8 cellular contexts compared by ENCODE assay signal in genomic region chr19:57362419-57362818, GRCh38. TPM values are rescaled to one million over a fixed set of nuclear protein-coding genes. Genes with fewer than 3 reads are reported as not detected.
DNase-seq lines count a peak whose midpoint lies in the region; ATAC-seq, FAIRE-seq and TF ChIP-seq lines count a peak whose summit lies in the region.

No MANE protein-coding gene starts in this region.

- no peak for DNase-seq in T-helper 2 cell treated with Interferon-gamma antibody and Interleukin-4, amounts not matched to agents 5 μg/mL and 100 μg/mL, for 36 hours (ENCODE audit: low spot score)
- DNase-seq in T-helper 2 cell: no peak
- no peak for DNase-seq in adrenal gland
- DNase-seq in kidney: no peak
- no peak for DNase-seq in testis
- DNase-seq in small intestine: no peak
- DNase-seq in stimulated activated naive CD4-positive, alpha-beta T cell (lab: John Stamatoyannopoulos, UW): no peak

- H3K36me3 Mint-ChIP-seq in T-helper 2 cell treated with Interferon-gamma antibody and Interleukin-4, amounts not matched to agents 5 μg/mL and 100 μg/mL, for 36 hours (ENCODE audit: low read depth): peaks cover 38% of the 10 kb centered on the region

- peak overlapping the region; percentile 62 to 99 (median 84) for H3K27ac ChIP-seq in adrenal gland
- peak overlapping the region in 1 of 2 donors; percentile 83 for H3K27ac ChIP-seq in kidney (ENCODE audit: low read depth in 2 of 2, low read length in 2 of 2)
- peak overlapping the region; percentile 73 to 96 for H3K27ac ChIP-seq in testis
- peak overlapping the region in 1 of 2 donors; percentile 94 for H3K27ac ChIP-seq in small intestine (ENCODE audit: low read depth in 1 of 2, low read length in 1 of 2)

- peaks cover 42% of the 10 kb centered on the region for H3K9me3 Mint-ChIP-seq in T-helper 2 cell treated with Interferon-gamma antibody and Interleukin-4, amounts not matched to agents 5 μg/mL and 100 μg/mL, for 36 hours

- no peak for ATAC-seq in HG03025 (IDR thresholded peaks at IDR 0.05; ENCODE audit: low FRiP score, unreplicated experiment)

- no peaks in the 10 kb centered on the region for H3K9me3 ChIP-seq in adrenal gland (replicated peaks in 1 of 3)
- peaks cover 0 to 10% of the 10 kb centered on the region in 2 donors for H3K9me3 ChIP-seq in kidney (ENCODE audit: control insufficient read depth in 1 of 2, low read length in 2 of 2)
- H3K9me3 ChIP-seq in testis: no peaks in the 10 kb centered on the region
- peaks cover 2% of the 10 kb centered on the region for H3K9me3 ChIP-seq in small intestine (ENCODE audit: control insufficient read depth, low read depth)

- peaks cover 3% of the 10 kb centered on the region for H3K27me3 Mint-ChIP-seq in T-helper 2 cell treated with Interferon-gamma antibody and Interleukin-4, amounts not matched to agents 5 μg/mL and 100 μg/mL, for 36 hours (ENCODE audit: low read depth)

- intact Hi-C loops in adrenal gland (cut with DNase I): no loop called here
- intact Hi-C loops in kidney (cut with DNase I): no loop called here
- intact Hi-C loops in testis (cut with DNase I; ENCODE audit: low total_unique reads): no loop called here

- H3K4me1 ChIP-seq in adrenal gland (replicated peaks in 1 of 2) (peaks cover 23 to 35% of the 10 kb centered on the region in 2 donors), kidney (ENCODE audit: control insufficient read depth in 1 of 2, insufficient read depth in 1 of 2, low read depth in 1 of 2, low read length in 2 of 2) (peaks cover 2 to 6% of the 10 kb centered on the region in 2 donors), testis (peaks cover 13% of the 10 kb centered on the region), small intestine (ENCODE audit: control insufficient read depth in 2 of 2, insufficient read depth in 1 of 2, low read depth in 1 of 2, low read length in 1 of 2) (peaks cover 4 to 8% of the 10 kb centered on the region in 2 donors)

- H3K9ac ChIP-seq in kidney (ENCODE audit: low read length in 2 of 2): peak overlapping the region in 1 of 2 donors; percentile 60

- H3K27me3 ChIP-seq in adrenal gland (no peaks in the 10 kb centered on the region), testis (no peaks in the 10 kb centered on the region), small intestine (ENCODE audit: control insufficient read depth in 2 of 2, insufficient read depth in 2 of 2, low read length in 2 of 2) (no peaks in the 10 kb centered on the region)

- H3K4me3 ChIP-seq in adrenal gland (peak overlapping the region in 1 of 4 donors; percentile 68), kidney (ENCODE audit: low read length in 2 of 2) (peak overlapping the region; percentile 72 to 91), testis (peak overlapping the region in 1 of 2 donors; percentile 98), small intestine (ENCODE audit: low read depth in 1 of 2, low read length in 2 of 2) (peak overlapping the region in 1 of 2 donors; percentile 82)

- no peak for TF ChIP-seq POLR2A in adrenal gland (IDR thresholded peaks at IDR 0.05)
- no peak for TF ChIP-seq POLR2A in testis (IDR thresholded peaks at IDR 0.05)

- 53 to 76% (median 73%) methylated on average over 2 of the region's 2 CpGs for WGBS in adrenal gland, 4 donors
- WGBS in testis, 2 donors: 38 to 46% methylated on average over 2 of the region's 2 CpGs
- WGBS in small intestine, 3 donors: 68 to 74% (median 69%) methylated on average over 2 of the region's 2 CpGs

- TF ChIP-seq CTCF in adrenal gland (IDR thresholded peaks at IDR 0.05) (no peak), kidney (IDR thresholded peaks at IDR 0.05; ENCODE audit: borderline replicate concordance, extremely low read depth, insufficient read depth) (no peak), testis (IDR thresholded peaks at IDR 0.05) (no peak)

- H3K27ac Mint-ChIP-seq in T-helper 2 cell treated with Interferon-gamma antibody and Interleukin-4, amounts not matched to agents 5 μg/mL and 100 μg/mL, for 36 hours: no peak overlapping the region

- H3K4me3 Mint-ChIP-seq in T-helper 2 cell treated with Interferon-gamma antibody and Interleukin-4, amounts not matched to agents 5 μg/mL and 100 μg/mL, for 36 hours: peak overlapping the region; percentile 94

- FAIRE-seq in kidney (lab: Jason Lieb, UNC) (no peak), small intestine (lab: Jason Lieb, UNC) (no peak)

- peaks cover 0 to 6% of the 10 kb centered on the region in 2 donors for H3K36me3 ChIP-seq in adrenal gland (replicated peaks in 1 of 2)
- peaks cover 3 to 8% of the 10 kb centered on the region in 2 donors for H3K36me3 ChIP-seq in kidney (ENCODE audit: control insufficient read depth in 1 of 2, insufficient read depth in 2 of 2, low read length in 2 of 2)
- H3K36me3 ChIP-seq in testis (ENCODE audit: low read depth, missing control alignments): no peaks in the 10 kb centered on the region
- H3K36me3 ChIP-seq in small intestine (ENCODE audit: control insufficient read depth in 2 of 2, insufficient read depth in 2 of 2, low read length in 2 of 2): peaks cover 0 to 2% of the 10 kb centered on the region in 2 donors

- H3K4me1 Mint-ChIP-seq in T-helper 2 cell treated with Interferon-gamma antibody and Interleukin-4, amounts not matched to agents 5 μg/mL and 100 μg/mL, for 36 hours (ENCODE audit: low read depth): peaks cover 10% of the 10 kb centered on the region

RNA-seq across cellular contexts. Expression of gene TRAPPC2B, which starts 0.9 kb away (rescaled TPM):
- total RNA-seq in adrenal gland (10 to 100 TPM; 12.6 to 41.4 (median 20.0) TPM), kidney (9.4 TPM), testis (10 to 100 TPM; 30.2 to 31.2 TPM)
- polyA plus RNA-seq in adrenal gland (10 to 100 TPM; 24.9 to 72.8 (median 40.5) TPM), kidney (ENCODE audit: insufficient read depth, low read depth, low replicate concordance) (22.0 TPM), testis (ENCODE audit: insufficient read depth, low read depth, low replicate concordance) (24.0 TPM), small intestine (10 to 100 TPM in 2 of 3 donors, 1 to 10 TPM in 1; 9.2 to 14.1 (median 14.1) TPM)

RNA-seq across cellular contexts. Expression of gene ZNF547, which starts 0.9 kb away (rescaled TPM):
- total RNA-seq in adrenal gland (1 to 10 TPM; 1.1 to 9.8 (median 4.5) TPM), kidney (4.1 TPM), testis (10 to 100 TPM in 1 of 2 donors, 1 to 10 TPM in 1; 7.8 to 11.8 TPM)
- polyA plus RNA-seq in adrenal gland (10 to 100 TPM in 1 of 3 donors, 1 to 10 TPM in 2; 2.1 to 10.9 (median 5.3) TPM), kidney (ENCODE audit: insufficient read depth, low read depth, low replicate concordance) (1.3 TPM), testis (ENCODE audit: insufficient read depth, low read depth, low replicate concordance) (4.7 TPM), small intestine (1 to 10 TPM in 1 of 3 donors, under 1 TPM in 2; 0.27 to 1.3 (median 0.45) TPM)

RNA-seq across cellular contexts. Expression of gene ZNF304, which starts 11.3 kb away (rescaled TPM):
- total RNA-seq in adrenal gland: 10 to 100 TPM in 6 of 8 donors, 1 to 10 TPM in 2; 8.1 to 14.3 (median 12.3) TPM
- polyA plus RNA-seq in adrenal gland: 1 to 10 TPM; 4.0 to 8.3 (median 5.2) TPM
- 13.8 TPM for total RNA-seq in kidney
- 3.3 TPM for polyA plus RNA-seq in kidney (ENCODE audit: insufficient read depth, low read depth, low replicate concordance)
- total RNA-seq in testis: 10 to 100 TPM; 10.8 to 11.4 TPM
- polyA plus RNA-seq in testis (ENCODE audit: insufficient read depth, low read depth, low replicate concordance): 9.5 TPM
- 1 to 10 TPM in 2 of 3 donors, under 1 TPM in 1; 0.89 to 2.8 (median 1.1) TPM for polyA plus RNA-seq in small intestine

RNA-seq across cellular contexts. Expression of gene ZNF548, which starts 27.2 kb away (rescaled TPM):
- total RNA-seq in adrenal gland (10 to 100 TPM in 7 of 8 donors, 1 to 10 TPM in 1; 8.5 to 21.2 (median 16.6) TPM), kidney (26.1 TPM), testis (10 to 100 TPM; 35.4 to 39.3 TPM)
- polyA plus RNA-seq in adrenal gland (10 to 100 TPM in 1 of 3 donors, 1 to 10 TPM in 2; 4.6 to 10.0 (median 8.1) TPM), kidney (ENCODE audit: insufficient read depth, low read depth, low replicate concordance) (4.7 TPM), testis (ENCODE audit: insufficient read depth, low read depth, low replicate concordance) (14.6 TPM), small intestine (1 to 10 TPM; 2.2 to 5.4 (median 3.1) TPM)

RNA-seq across cellular contexts. Expression of gene ZNF543, which starts 42.1 kb away (rescaled TPM):
- 10 to 100 TPM in 4 of 8 donors, 1 to 10 TPM in 4; 7.2 to 17.8 (median 9.5) TPM for total RNA-seq in adrenal gland
- polyA plus RNA-seq in adrenal gland: 1 to 10 TPM; 1.1 to 2.4 (median 1.9) TPM
- total RNA-seq in kidney: 10.2 TPM
- 1.3 TPM for polyA plus RNA-seq in kidney (ENCODE audit: insufficient read depth, low read depth, low replicate concordance)
- 10 to 100 TPM; 11.3 to 12.3 TPM for total RNA-seq in testis
- 4.7 TPM for polyA plus RNA-seq in testis (ENCODE audit: insufficient read depth, low read depth, low replicate concordance)
- 1 to 10 TPM in 1 of 3 donors, under 1 TPM in 2; 0.45 to 1.3 (median 0.54) TPM for polyA plus RNA-seq in small intestine
